Comparison of ENCODE assay signal across 1 cellular context in the genomic region with DNA sequence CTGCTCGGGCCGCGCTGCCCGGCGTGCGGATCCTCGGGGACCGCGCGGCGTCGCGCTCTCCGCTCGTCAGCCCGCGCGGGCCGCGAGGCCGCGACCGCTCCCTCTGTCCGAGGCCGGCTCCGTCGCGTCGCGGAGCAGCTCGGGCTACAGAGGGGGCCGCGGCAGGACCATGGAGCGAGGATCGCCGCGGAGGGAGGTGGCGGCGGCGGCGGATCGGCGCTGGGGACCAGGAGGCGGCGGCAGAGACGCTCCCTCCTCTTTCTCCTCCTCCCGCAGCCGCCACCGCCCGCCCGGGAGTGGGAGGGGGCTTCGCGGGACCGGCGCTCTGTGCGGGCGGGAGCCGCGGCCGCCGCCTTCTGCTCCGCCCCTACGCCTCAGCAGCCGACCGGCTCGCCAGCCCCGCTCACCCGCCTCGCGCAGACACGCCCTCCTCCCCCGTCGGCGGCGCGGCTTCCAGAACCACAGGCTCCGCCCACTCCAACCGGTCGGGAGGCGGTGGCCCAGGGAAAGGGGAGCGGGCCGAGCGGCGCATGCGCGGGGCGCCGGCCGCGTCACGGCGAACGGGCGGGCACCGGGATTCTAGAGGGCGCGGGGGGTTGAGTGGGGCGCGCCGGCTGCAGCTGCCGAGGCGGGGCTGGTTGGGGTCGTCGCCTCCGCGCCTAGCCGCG.
TF ChIP-seq lines count a peak whose summit lies in the region.

A gene with protein sequence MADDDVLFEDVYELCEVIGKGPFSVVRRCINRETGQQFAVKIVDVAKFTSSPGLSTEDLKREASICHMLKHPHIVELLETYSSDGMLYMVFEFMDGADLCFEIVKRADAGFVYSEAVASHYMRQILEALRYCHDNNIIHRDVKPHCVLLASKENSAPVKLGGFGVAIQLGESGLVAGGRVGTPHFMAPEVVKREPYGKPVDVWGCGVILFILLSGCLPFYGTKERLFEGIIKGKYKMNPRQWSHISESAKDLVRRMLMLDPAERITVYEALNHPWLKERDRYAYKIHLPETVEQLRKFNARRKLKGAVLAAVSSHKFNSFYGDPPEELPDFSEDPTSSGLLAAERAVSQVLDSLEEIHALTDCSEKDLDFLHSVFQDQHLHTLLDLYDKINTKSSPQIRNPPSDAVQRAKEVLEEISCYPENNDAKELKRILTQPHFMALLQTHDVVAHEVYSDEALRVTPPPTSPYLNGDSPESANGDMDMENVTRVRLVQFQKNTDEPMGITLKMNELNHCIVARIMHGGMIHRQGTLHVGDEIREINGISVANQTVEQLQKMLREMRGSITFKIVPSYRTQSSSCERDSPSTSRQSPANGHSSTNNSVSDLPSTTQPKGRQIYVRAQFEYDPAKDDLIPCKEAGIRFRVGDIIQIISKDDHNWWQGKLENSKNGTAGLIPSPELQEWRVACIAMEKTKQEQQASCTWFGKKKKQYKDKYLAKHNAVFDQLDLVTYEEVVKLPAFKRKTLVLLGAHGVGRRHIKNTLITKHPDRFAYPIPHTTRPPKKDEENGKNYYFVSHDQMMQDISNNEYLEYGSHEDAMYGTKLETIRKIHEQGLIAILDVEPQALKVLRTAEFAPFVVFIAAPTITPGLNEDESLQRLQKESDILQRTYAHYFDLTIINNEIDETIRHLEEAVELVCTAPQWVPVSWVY (minus strand): TSS at position 298 of the 668 bp plus-strand sequence. CDS start 566 bp downstream, outside the sequence.

TF ChIP-seq in HepG2, 621 proteins besides CTCF, POLR2A, EP300 and RAD21 (continued from another document and continues in another):
- TF ChIP-seq, protein P1, sequence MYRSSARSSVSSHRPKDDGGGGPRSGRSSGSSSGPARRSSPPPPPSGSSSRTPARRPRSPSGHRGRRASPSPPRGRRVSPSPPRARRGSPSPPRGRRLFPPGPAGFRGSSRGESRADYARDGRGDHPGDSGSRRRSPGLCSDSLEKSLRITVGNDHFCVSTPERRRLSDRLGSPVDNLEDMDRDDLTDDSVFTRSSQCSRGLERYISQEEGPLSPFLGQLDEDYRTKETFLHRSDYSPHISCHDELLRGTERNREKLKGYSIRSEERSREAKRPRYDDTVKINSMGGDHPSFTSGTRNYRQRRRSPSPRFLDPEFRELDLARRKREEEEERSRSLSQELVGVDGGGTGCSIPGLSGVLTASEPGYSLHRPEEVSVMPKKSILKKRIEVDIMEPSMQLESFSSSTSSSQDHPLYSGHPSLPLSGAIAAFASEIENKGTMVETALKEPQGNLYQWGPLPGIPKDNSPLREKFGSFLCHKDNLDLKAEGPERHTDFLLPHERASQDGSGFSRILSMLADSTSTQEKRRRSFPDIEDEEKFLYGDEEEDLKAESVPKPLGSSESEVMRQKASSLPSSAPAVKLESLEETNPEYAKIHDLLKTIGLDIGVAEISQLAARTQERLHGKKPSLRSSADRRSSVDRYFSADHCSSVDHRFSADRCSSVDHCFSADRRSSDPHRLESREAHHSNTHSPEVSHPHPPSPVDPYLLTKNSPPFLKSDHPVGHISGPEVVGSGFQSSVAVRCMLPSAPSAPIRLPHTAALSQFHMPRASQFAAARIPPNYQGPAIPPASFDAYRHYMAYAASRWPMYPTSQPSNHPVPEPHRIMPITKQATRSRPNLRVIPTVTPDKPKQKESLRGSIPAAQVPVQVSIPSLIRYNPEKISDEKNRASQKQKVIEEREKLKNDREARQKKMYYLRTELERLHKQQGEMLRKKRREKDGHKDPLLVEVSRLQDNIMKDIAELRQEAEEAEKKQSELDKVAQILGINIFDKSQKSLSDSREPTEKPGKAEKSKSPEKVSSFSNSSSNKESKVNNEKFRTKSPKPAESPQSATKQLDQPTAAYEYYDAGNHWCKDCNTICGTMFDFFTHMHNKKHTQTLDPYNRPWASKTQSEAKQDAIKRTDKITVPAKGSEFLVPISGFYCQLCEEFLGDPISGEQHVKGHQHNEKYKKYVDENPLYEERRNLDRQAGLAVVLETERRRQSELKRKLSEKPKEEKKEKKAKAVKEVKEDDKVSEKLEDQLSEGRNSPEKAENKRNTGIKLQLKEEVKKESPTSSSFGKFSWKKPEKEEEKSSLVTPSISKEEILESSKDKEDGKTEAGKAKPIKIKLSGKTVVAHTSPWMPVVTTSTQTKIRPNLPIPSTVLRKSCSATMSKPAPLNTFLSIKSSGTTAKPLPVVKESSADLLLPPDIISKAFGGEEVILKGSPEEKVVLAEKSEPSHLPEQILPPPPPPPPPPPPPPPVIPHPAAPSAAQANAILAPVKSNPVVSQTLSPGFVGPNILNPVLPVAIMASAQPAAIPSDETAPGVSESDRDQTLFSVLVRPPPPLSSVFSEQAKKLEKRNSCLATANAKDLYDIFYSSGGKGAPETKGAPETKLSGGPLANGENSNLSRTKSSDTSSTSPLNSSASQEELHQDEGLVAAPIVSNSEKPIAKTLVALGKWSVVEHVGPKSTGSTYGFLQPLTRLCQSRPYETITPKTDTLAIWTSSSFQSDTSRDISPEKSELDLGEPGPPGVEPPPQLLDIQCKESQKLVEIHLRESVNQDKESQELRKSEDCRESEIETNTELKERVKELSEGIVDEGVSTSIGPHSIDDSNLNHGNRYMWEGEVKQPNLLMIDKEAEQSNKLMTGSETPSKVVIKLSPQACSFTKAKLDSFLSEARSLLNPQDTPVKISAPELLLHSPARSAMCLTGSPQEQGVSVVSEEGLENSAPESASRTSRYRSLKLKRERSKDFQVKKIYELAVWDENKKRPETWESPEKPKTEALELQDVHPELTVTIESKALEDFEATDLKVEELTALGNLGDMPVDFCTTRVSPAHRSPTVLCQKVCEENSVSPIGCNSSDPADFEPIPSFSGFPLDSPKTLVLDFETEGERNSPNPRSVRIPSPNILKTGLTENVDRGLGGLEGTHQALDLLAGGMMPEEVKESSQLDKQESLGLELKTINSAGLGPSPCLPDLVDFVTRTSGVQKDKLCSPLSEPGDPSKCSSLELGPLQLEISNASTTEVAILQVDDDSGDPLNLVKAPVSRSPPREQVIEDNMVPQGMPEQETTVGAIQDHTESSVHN (CRISPR knock-in tag; IDR thresholded peaks at IDR 0.05): no peak
- TF ChIP-seq, protein P2, sequence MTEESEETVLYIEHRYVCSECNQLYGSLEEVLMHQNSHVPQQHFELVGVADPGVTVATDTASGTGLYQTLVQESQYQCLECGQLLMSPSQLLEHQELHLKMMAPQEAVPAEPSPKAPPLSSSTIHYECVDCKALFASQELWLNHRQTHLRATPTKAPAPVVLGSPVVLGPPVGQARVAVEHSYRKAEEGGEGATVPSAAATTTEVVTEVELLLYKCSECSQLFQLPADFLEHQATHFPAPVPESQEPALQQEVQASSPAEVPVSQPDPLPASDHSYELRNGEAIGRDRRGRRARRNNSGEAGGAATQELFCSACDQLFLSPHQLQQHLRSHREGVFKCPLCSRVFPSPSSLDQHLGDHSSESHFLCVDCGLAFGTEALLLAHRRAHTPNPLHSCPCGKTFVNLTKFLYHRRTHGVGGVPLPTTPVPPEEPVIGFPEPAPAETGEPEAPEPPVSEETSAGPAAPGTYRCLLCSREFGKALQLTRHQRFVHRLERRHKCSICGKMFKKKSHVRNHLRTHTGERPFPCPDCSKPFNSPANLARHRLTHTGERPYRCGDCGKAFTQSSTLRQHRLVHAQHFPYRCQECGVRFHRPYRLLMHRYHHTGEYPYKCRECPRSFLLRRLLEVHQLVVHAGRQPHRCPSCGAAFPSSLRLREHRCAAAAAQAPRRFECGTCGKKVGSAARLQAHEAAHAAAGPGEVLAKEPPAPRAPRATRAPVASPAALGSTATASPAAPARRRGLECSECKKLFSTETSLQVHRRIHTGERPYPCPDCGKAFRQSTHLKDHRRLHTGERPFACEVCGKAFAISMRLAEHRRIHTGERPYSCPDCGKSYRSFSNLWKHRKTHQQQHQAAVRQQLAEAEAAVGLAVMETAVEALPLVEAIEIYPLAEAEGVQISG (CRISPR knock-in tag; IDR thresholded peaks at IDR 0.05): peak; percentile 45; the same call in 1 of the 2 replicates
- TF ChIP-seq RARA (CRISPR knock-in tag; IDR thresholded peaks at IDR 0.05) (no peak), ARHGAP35 (CRISPR knock-in tag; IDR thresholded peaks at IDR 0.05; ENCODE audit: borderline replicate concordance) (no peak), MXI1 (IDR thresholded peaks at IDR 0.05; ENCODE audit: borderline replicate concordance, low read depth, low read length) (0 out of 3 replicates have a peak, but pooled peaks have one; percentile 10), STAG1 (CRISPR knock-in tag; IDR thresholded peaks at IDR 0.05) (peak; percentile 11; the same call in 1 of the 2 replicates), WIZ (CRISPR knock-in tag; IDR thresholded peaks at IDR 0.05) (no peak), ZFY (CRISPR knock-in tag; IDR thresholded peaks at IDR 0.05) (peak; percentile 73), SKI (IDR thresholded peaks at IDR 0.05; ENCODE audit: partially characterized antibody) (peak; percentile 70), ZNF777 (CRISPR knock-in tag; IDR thresholded peaks at IDR 0.05) (0 out of 2 replicates have a peak, but pooled peaks have one; percentile 54), ZFP82 (CRISPR knock-in tag; IDR thresholded peaks at IDR 0.05; ENCODE audit: borderline replicate concordance) (no peak), HOXA3 (CRISPR knock-in tag; IDR thresholded peaks at IDR 0.05) (peak; percentile 28; the same call in 1 of the 2 replicates), SAP130 (CRISPR knock-in tag; IDR thresholded peaks at IDR 0.05; ENCODE audit: low read depth) (peak; percentile 57), SRSF1 (optimal IDR thresholded peaks at IDR 0.05; ENCODE audit: low read depth, low read length) (peak; percentile 81), YY1 (IDR thresholded peaks at IDR 0.05; ENCODE audit: insufficient read depth, insufficient replicate concordance, low read depth, low read length) (peak; percentile 53), ZNF766 (CRISPR knock-in tag; IDR thresholded peaks at IDR 0.05; ENCODE audit: borderline replicate concordance) (0 out of 2 replicates have a peak, but pooled peaks have one; percentile 29), ASH2L (IDR thresholded peaks at IDR 0.05; ENCODE audit: insufficient read length, low read depth, low read length) (peak; percentile 22), ZNF451 (CRISPR knock-in tag; IDR thresholded peaks at IDR 0.05) (0 out of 2 replicates have a peak, but pooled peaks have one; percentile 48), NONO (IDR thresholded peaks at IDR 0.05) (no peak), NONO (CRISPR knock-in tag; conservative IDR thresholded peaks at IDR 0.05) (0 out of 2 replicates have a peak, but pooled peaks have one; percentile 25), YEATS4 (CRISPR knock-in tag; IDR thresholded peaks at IDR 0.05; ENCODE audit: borderline replicate concordance) (peak; percentile 42; the same call in 1 of the 2 replicates), SP1 (IDR thresholded peaks at IDR 0.05) (no peak), SP1 (CRISPR knock-in tag; IDR thresholded peaks at IDR 0.05) (peak; percentile 44; the same call in 1 of the 2 replicates), CREB1 (IDR thresholded peaks at IDR 0.05) (peak; percentile 13; the same call in 1 of the 2 replicates), CREB1 (CRISPR knock-in tag; IDR thresholded peaks at IDR 0.05) (no peak)
- TF ChIP-seq, protein P3, sequence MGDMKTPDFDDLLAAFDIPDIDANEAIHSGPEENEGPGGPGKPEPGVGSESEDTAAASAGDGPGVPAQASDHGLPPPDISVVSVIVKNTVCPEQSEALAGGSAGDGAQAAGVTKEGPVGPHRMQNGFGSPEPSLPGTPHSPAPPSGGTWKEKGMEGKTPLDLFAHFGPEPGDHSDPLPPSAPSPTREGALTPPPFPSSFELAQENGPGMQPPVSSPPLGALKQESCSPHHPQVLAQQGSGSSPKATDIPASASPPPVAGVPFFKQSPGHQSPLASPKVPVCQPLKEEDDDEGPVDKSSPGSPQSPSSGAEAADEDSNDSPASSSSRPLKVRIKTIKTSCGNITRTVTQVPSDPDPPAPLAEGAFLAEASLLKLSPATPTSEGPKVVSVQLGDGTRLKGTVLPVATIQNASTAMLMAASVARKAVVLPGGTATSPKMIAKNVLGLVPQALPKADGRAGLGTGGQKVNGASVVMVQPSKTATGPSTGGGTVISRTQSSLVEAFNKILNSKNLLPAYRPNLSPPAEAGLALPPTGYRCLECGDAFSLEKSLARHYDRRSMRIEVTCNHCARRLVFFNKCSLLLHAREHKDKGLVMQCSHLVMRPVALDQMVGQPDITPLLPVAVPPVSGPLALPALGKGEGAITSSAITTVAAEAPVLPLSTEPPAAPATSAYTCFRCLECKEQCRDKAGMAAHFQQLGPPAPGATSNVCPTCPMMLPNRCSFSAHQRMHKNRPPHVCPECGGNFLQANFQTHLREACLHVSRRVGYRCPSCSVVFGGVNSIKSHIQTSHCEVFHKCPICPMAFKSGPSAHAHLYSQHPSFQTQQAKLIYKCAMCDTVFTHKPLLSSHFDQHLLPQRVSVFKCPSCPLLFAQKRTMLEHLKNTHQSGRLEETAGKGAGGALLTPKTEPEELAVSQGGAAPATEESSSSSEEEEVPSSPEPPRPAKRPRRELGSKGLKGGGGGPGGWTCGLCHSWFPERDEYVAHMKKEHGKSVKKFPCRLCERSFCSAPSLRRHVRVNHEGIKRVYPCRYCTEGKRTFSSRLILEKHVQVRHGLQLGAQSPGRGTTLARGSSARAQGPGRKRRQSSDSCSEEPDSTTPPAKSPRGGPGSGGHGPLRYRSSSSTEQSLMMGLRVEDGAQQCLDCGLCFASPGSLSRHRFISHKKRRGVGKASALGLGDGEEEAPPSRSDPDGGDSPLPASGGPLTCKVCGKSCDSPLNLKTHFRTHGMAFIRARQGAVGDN (CRISPR knock-in tag; IDR thresholded peaks at IDR 0.05): peak; percentile 51
- TF ChIP-seq, protein P4, sequence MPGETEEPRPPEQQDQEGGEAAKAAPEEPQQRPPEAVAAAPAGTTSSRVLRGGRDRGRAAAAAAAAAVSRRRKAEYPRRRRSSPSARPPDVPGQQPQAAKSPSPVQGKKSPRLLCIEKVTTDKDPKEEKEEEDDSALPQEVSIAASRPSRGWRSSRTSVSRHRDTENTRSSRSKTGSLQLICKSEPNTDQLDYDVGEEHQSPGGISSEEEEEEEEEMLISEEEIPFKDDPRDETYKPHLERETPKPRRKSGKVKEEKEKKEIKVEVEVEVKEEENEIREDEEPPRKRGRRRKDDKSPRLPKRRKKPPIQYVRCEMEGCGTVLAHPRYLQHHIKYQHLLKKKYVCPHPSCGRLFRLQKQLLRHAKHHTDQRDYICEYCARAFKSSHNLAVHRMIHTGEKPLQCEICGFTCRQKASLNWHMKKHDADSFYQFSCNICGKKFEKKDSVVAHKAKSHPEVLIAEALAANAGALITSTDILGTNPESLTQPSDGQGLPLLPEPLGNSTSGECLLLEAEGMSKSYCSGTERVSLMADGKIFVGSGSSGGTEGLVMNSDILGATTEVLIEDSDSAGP (CRISPR knock-in tag; IDR thresholded peaks at IDR 0.05; ENCODE audit: borderline replicate concordance): peak; percentile 18; the same call in 1 of the 2 replicates
- TF ChIP-seq, protein P5, sequence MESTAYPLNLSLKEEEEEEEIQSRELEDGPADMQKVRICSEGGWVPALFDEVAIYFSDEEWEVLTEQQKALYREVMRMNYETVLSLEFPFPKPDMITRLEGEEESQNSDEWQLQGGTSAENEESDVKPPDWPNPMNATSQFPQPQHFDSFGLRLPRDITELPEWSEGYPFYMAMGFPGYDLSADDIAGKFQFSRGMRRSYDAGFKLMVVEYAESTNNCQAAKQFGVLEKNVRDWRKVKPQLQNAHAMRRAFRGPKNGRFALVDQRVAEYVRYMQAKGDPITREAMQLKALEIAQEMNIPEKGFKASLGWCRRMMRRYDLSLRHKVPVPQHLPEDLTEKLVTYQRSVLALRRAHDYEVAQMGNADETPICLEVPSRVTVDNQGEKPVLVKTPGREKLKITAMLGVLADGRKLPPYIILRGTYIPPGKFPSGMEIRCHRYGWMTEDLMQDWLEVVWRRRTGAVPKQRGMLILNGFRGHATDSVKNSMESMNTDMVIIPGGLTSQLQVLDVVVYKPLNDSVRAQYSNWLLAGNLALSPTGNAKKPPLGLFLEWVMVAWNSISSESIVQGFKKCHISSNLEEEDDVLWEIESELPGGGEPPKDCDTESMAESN (CRISPR knock-in tag; conservative IDR thresholded peaks at IDR 0.05): 0 out of 2 replicates have a peak, but pooled peaks have one; percentile 10
